ENCODE assay signal across 8 cellular contexts in genomic region chr4:140372607-140373327, GRCh38. TPM values are rescaled to one million over a fixed set of nuclear protein-coding genes. Genes with fewer than 3 reads are reported as not detected.
DNase-seq lines count a peak whose midpoint lies in the region; ATAC-seq and TF ChIP-seq lines count a peak whose summit lies in the region.

No MANE protein-coding gene starts in this region.

- H3K9ac ChIP-seq in rectal smooth muscle tissue (ENCODE audit: low read length) = peak overlapping the region; percentile 56

- H3K27me3 ChIP-seq in cardiac muscle cell (no peaks in the 10 kb centered on the region), rectal smooth muscle tissue (ENCODE audit: control insufficient read depth, insufficient read depth, low read length) (no peaks in the 10 kb centered on the region)

- DNase-seq in AG09309 (ENCODE audit: low read depth) (no peak), NCI-H69 (lab: John Stamatoyannopoulos, UW) (peak; percentile 60), cardiac muscle cell (ENCODE audit: low read depth in 1 of 2, low spot score in 1 of 2) (peak; percentile 14 to 30), KBM-7 (no peak)

- H3K27ac ChIP-seq in cardiac muscle cell (peak overlapping the region; percentile 92), rectal smooth muscle tissue (ENCODE audit: low read depth, low read length) (peak overlapping the region; percentile 76)

- no peaks in the 10 kb centered on the region for H3K9me3 Mint-ChIP-seq in activated T-helper 17 cell treated with anti-CD3 and anti-CD28 coated beads, Interleukin-2, amount 50 U/mL, for 72 hours

- H3K27ac Mint-ChIP-seq in activated T-helper 17 cell treated with anti-CD3 and anti-CD28 coated beads, Interleukin-2, amount 50 U/mL, for 72 hours = no peak overlapping the region

- H3K4me3 Mint-ChIP-seq in activated T-helper 17 cell treated with anti-CD3 and anti-CD28 coated beads, Interleukin-2, amount 50 U/mL, for 72 hours = no peak overlapping the region

- H3K9me3 ChIP-seq in cardiac muscle cell (ENCODE audit: low read depth) = no peaks in the 10 kb centered on the region

- H3K4me1 ChIP-seq in cardiac muscle cell (ENCODE audit: low read depth) (peaks cover 19% of the 10 kb centered on the region), rectal smooth muscle tissue (ENCODE audit: control insufficient read depth, insufficient read depth, low read length) (peaks cover 9% of the 10 kb centered on the region)

- no peaks in the 10 kb centered on the region for H3K27me3 Mint-ChIP-seq in activated T-helper 17 cell treated with anti-CD3 and anti-CD28 coated beads, Interleukin-2, amount 50 U/mL, for 72 hours

- ATAC-seq in GM18502 (IDR thresholded peaks at IDR 0.05; ENCODE audit: poor library complexity, unreplicated experiment) = peak; percentile 72
- peak; percentile 52 for ATAC-seq in HG02852 (IDR thresholded peaks at IDR 0.05; ENCODE audit: unreplicated experiment)
- peak; percentile 54 for ATAC-seq in activated T-helper 17 cell treated with anti-CD3 and anti-CD28 coated beads, Interleukin-2, amount 50 U/mL, for 72 hours (replicated peaks)

- H3K36me3 ChIP-seq in cardiac muscle cell = no peaks in the 10 kb centered on the region
- no peaks in the 10 kb centered on the region for H3K36me3 ChIP-seq in rectal smooth muscle tissue (ENCODE audit: control insufficient read depth, insufficient read depth, low read length)

- peaks cover 8% of the 10 kb centered on the region for H3K4me1 Mint-ChIP-seq in activated T-helper 17 cell treated with anti-CD3 and anti-CD28 coated beads, Interleukin-2, amount 50 U/mL, for 72 hours

- peak overlapping the region; percentile 53 for H3K4me3 ChIP-seq in AG09309 (ENCODE audit: control insufficient read depth, low read depth, low read length)
- peak overlapping the region; percentile 76 for H3K4me3 ChIP-seq in cardiac muscle cell
- H3K4me3 ChIP-seq in rectal smooth muscle tissue (ENCODE audit: low read length) = peak overlapping the region; percentile 88

- TF ChIP-seq CTCF in AG09309 (IDR thresholded peaks at IDR 0.05; ENCODE audit: control insufficient read depth, insufficient read depth, low read depth, low read length, missing control alignments) (no peak), cardiac muscle cell (IDR thresholded peaks at IDR 0.05; ENCODE audit: low read depth, low read length) (no peak)

- in situ Hi-C loops in KBM-7 (cut with MboI; ENCODE audit: low pct_unique_long_range_greater_than_20kb, low sequenced_read_pairs) = loop anchor here (25.0 kb wide), 2 partner anchors 240 to 490 kb away; no protein-coding TSS in a partner anchor

- no peaks in the 10 kb centered on the region for H3K36me3 Mint-ChIP-seq in activated T-helper 17 cell treated with anti-CD3 and anti-CD28 coated beads, Interleukin-2, amount 50 U/mL, for 72 hours (ENCODE audit: low read depth)

RNA-seq across cellular contexts. Expression of gene SCOC, which starts 0.7 kb away (rescaled TPM):
- 10 to 100 TPM; 28.5 to 35.7 TPM for total RNA-seq in activated T-helper 17 cell treated with anti-CD3 and anti-CD28 coated beads, Interleukin-2, amount 50 U/mL, for 72 hours
- total RNA-seq in cardiac muscle cell = 37.0 and 45.1 TPM in 2 replicates
- polyA plus RNA-seq in cardiac muscle cell = 134 and 141 TPM in 2 replicates

RNA-seq across cellular contexts. Expression of gene CLGN, which starts 54.7 kb away (rescaled TPM):
- total RNA-seq in activated T-helper 17 cell treated with anti-CD3 and anti-CD28 coated beads, Interleukin-2, amount 50 U/mL, for 72 hours = under 1 TPM; 0.08 to 0.37 TPM
- total RNA-seq in cardiac muscle cell = 9.1 and 15.1 TPM in 2 replicates
- polyA plus RNA-seq in cardiac muscle cell = 18.0 and 34.4 TPM in 2 replicates

Comparison
In these comparisons a context has a peak if more than half of its experiments do, and no peak if none do; other contexts are left out.
1. DNase-seq: peak in NCI-H69 (single experiment) and cardiac muscle cell (2 of 2); none in AG09309 (single experiment) and KBM-7 (single experiment).
2. Peak in every context shown above with its lines, with median percentiles within 50 percentile points of each other: H3K4me3 ChIP-seq and ATAC-seq.